Comparison of ENCODE assay signal across 21 cellular contexts in the genomic region with DNA sequence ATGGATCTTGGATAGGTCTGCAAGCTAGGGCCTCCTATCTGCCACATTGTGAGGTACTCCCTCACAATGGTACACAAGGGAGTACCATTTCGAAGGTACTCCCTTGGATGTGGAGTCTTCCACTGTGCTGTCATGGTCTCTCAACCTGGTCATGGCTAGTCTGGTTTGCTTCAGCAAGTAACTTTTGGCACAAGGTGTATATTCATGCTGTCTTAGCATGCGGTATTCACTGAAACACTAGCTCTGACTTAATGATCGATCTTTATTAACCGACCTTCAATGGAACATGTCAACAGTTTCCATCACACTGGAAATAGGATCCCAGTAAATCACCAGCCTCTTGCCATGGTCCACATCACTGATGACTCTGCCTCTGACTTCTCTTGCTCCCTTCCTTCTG.
"Had no signal": no experiment of that assay in that cellular context is flagged by ENCODE, and none has a peak within 500 bp of the region (broad histone marks: within the 10 kb centered on the region; RNA-seq: fewer than 3 reads in every experiment).

No MANE protein-coding gene starts in this region.

- DNase-seq: activated CD4-positive, alpha-beta T cell treated with anti-CD3 and anti-CD28 coated beads, Interleukin-2, amount 50 U/mL, for 1 hour; activated CD4-positive, CD25-positive, alpha-beta regulatory T cell treated with anti-CD3 and anti-CD28 coated beads, Interleukin-2, amount 50 U/mL, for 72 hours; activated CD8-positive, alpha-beta memory T cell treated with anti-CD3 and anti-CD28 coated beads for 24 hours; activated CD8-positive, alpha-beta memory T cell treated with anti-CD3 and anti-CD28 coated beads, Interleukin-2, amount 50 U/mL, for 48 hours; activated effector memory CD4-positive, alpha-beta T cell treated with Interleukin-2 at 50 U/mL for 16 hours; activated naive CD4-positive, alpha-beta T cell treated with anti-CD3 and anti-CD28 coated beads, Interleukin-2, amount 10 ng/mL, durations not matched to agents 7 days and 5 days; aorta; cerebellar nuclear complex; effector memory CD4-positive, alpha-beta T cell; foreskin melanocyte; glutamatergic neuron; hypothalamus; kidney; left lung; natural killer cell; stimulated activated naive B cell treated with anti-CD40 and anti-IgM and Interleukin-4, amounts not matched to agents 10 μg/mL and 1 μg/mL and 100 μg/mL, for 72 hours had no signal

- H3K4me1 ChIP-seq: left lung, tibial nerve had no signal

- ATAC-seq: natural killer cell, sciatic nerve had no signal

- H3K27ac ChIP-seq: left lung, neutrophil, pancreas, tibial nerve had no signal

- H3K4me3 ChIP-seq: left lung, mucosa of descending colon, pancreas, tibial nerve had no signal

- H3K9me3 ChIP-seq: left lung, mucosa of descending colon, neutrophil, pancreas, tibial nerve had no signal

- H3K27me3 ChIP-seq: left lung, neutrophil, pancreas, tibial nerve had no signal

- H3K36me3 ChIP-seq: left lung, neutrophil, pancreas, tibial nerve had no signal
